In genomic region chr4:165256081-165256659, GRCh38 we compare ENCODE assay signal across 1 cellular context.
TF ChIP-seq lines count a peak whose summit lies in the region.

No MANE protein-coding gene starts in this region.

TF ChIP-seq in HepG2, 621 proteins besides CTCF, POLR2A, EP300 and RAD21 (continued from another document):
- peak; percentile 74 for TF ChIP-seq HNF1A (IDR thresholded peaks at IDR 0.05; ENCODE audit: low read depth)
- TF ChIP-seq HNF1A (CRISPR knock-in tag; IDR thresholded peaks at IDR 0.05; ENCODE audit: borderline replicate concordance) = peak; percentile 61; the same call in 1 of the 2 replicates
- peak; percentile 86 for TF ChIP-seq ARID5B (CRISPR knock-in tag; IDR thresholded peaks at IDR 0.05)
- TF ChIP-seq ZNF317 (CRISPR knock-in tag; IDR thresholded peaks at IDR 0.05) = 0 out of 2 replicates have a peak, but pooled peaks have one; percentile 52
- TF ChIP-seq GATAD2A (CRISPR knock-in tag; IDR thresholded peaks at IDR 0.05) = peak; percentile 67; the same call in 1 of the 2 replicates
- TF ChIP-seq DMAP1 (CRISPR knock-in tag; IDR thresholded peaks at IDR 0.05) = 0 out of 2 replicates have a peak, but pooled peaks have one; percentile 32
- peak; percentile 69; the same call in 1 of the 2 replicates for TF ChIP-seq FOXJ3 (CRISPR knock-in tag; IDR thresholded peaks at IDR 0.05; ENCODE audit: borderline replicate concordance)
- TF ChIP-seq ZNF652 (CRISPR knock-in tag; IDR thresholded peaks at IDR 0.05; ENCODE audit: borderline replicate concordance, low read depth) = peak; percentile 89
- TF ChIP-seq ZNF792 (CRISPR knock-in tag; IDR thresholded peaks at IDR 0.05) = 0 out of 2 replicates have a peak, but pooled peaks have one; percentile 8
